11 cellular contexts compared by ENCODE assay signal in the genomic region with DNA sequence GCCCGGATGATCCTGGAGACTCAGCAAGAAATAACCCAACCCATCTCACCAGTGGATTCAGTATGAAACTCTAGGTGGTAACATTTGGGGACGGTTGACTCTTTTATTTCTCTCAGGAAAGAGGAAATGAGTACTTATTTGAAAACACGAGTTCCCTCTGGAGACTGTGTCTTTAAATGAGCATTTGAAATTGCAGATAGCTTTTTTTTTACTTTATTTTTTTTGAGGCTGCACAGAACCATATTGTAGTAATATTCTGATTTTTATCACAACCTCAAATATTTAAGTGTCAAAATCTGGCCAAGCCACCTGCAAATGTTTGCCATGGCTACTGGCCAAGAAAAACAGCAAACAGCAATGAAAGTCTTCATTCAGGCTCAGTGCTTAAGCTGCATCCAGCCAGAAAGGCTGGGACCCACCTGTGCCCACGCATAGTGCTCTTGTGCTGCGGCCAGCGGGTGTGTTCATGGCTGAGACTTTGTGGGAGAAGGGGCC.
DNase-seq lines count a peak whose midpoint lies in the region; ATAC-seq, FAIRE-seq and TF ChIP-seq lines count a peak whose summit lies in the region.
"Had no signal": no experiment of that assay in that cellular context is flagged by ENCODE, and none has a peak within 500 bp of the region (broad histone marks: within the 10 kb centered on the region; RNA-seq: fewer than 3 reads in every experiment).

No MANE protein-coding gene starts in this region.

- H2AK5ac ChIP-seq in mesendoderm (ENCODE audit: low read length) = no peak overlapping the region

- intact Hi-C loops in GM12878 (cut with micrococcal nuclease; ENCODE audit: unreplicated experiment) = loop anchor here (1.0 kb wide), 4 partner anchors 48 to 160 kb away; no protein-coding TSS in a partner anchor
- intact Hi-C loops in tibial artery (cut with DNase I; ENCODE audit: low total_unique reads) = no loop called here

- H3K9me3 ChIP-seq in GM12878 (replicated peaks; ENCODE audit: control insufficient read depth, insufficient read depth, low read length) = no peaks in the 10 kb centered on the region; the same call in 2 of the 3 replicates
- no peaks in the 10 kb centered on the region for H3K9me3 ChIP-seq in tibial artery
- H3K9me3 ChIP-seq: ovary had no signal

- FAIRE-seq in GM12878 (lab: Jason Lieb, UNC) = no peak

- H2BK5ac ChIP-seq in mesendoderm (ENCODE audit: low read length) = no peak overlapping the region

- H4K20me1 ChIP-seq in GM12878 (ENCODE audit: control insufficient read depth, insufficient read depth) = no peaks in the 10 kb centered on the region

- TF ChIP-seq CTCF in GM12878 (IDR thresholded peaks at IDR 0.05 in 2 of 3, conservative IDR thresholded peaks at IDR 0.05 in 1 of 3; ENCODE audit: control insufficient read depth in 2 of 3, extremely low read depth in 1 of 3, insufficient read depth in 1 of 3, low read depth in 3 of 3, low read length in 3 of 3) = no peak
- TF ChIP-seq CTCF in tibial artery (IDR thresholded peaks at IDR 0.05) = no peak

- RAD21 ChIA-PET in GM12878 (lab: Charles Lee; ENCODE audit: unreplicated experiment) = interaction anchor here (0.9 to 10.4 kb wide), 14 partner anchors 19 to 241 kb away, joined by 3 to 192 read pairs (median 12); a partner anchor contains a TSS

- TF ChIP-seq EP300 in GM12878 (IDR thresholded peaks at IDR 0.05; ENCODE audit: borderline replicate concordance in 1 of 2, control insufficient read depth in 1 of 2, low read depth in 2 of 2, low read length in 2 of 2) = peak in 1 of 2 experiments; percentile 9; a peak in 2 of 4 replicates

- CTCF ChIA-PET in GM12878 (lab: Yijun Ruan, JAX) = interaction anchor here (0.9 to 4.3 kb wide), 8 partner anchors 25 to 161 kb away, joined by 3 to 22 read pairs (median 4); a partner anchor contains a TSS

- POLR2A ChIA-PET in GM12878 (lab: Charles Lee) = interaction anchor here (0.6 to 9.5 kb wide), 14 partner anchors 19 to 162 kb away, joined by 3 to 88 read pairs (median 4); a partner anchor contains a TSS

- H3K79me2 ChIP-seq in GM12878 (ENCODE audit: control insufficient read depth, insufficient read depth, low read length) (peaks cover 12% of the 10 kb centered on the region), mesendoderm (ENCODE audit: control insufficient read depth, insufficient read depth, low read length) (no peaks in the 10 kb centered on the region)

- H4K5ac ChIP-seq in mesendoderm (ENCODE audit: low read length) = no peak overlapping the region

- TSS peak; percentile 7 for BruUV-seq in GM12878 (replicated peaks; lab: Mats Ljungman, UMichigan)

- H2AFZ ChIP-seq in GM12878 (ENCODE audit: control insufficient read depth, low read depth, low read length) = no peak overlapping the region

- H2BK120ac ChIP-seq in mesendoderm (ENCODE audit: low read depth, low read length) = no peak overlapping the region

- in situ Hi-C loops in GM12878 (cut with MboI) = no loop called here

- H3K36me3 ChIP-seq in GM12878 (ENCODE audit: control insufficient read depth in 2 of 2, insufficient read depth in 2 of 2, low read length in 1 of 2) (no peaks in the 10 kb centered on the region; a peak in 1 of 4 replicates), mesendoderm (ENCODE audit: control insufficient read depth, insufficient read depth, low read length) (no peaks in the 10 kb centered on the region), tibial artery (no peaks in the 10 kb centered on the region)
- H3K36me3 ChIP-seq: ovary had no signal

- H3K79me1 ChIP-seq in mesendoderm (ENCODE audit: low read length) = no peaks in the 10 kb centered on the region

- H3K4me3 ChIP-seq in GM08714 (ENCODE audit: low read length) (peak overlapping the region; percentile 43), GM12878 (no peak overlapping the region), mesendoderm (ENCODE audit: low read length) (no peak overlapping the region), tibial artery (no peak overlapping the region)
- H3K4me3 ChIP-seq: ovary had no signal

- H3K23ac ChIP-seq in mesendoderm (ENCODE audit: low read length) = no peak overlapping the region

- H3K18ac ChIP-seq in mesendoderm (ENCODE audit: low read length) = no peak overlapping the region

- no peak overlapping the region for H3K4ac ChIP-seq in mesendoderm (ENCODE audit: low read depth, low read length)

- H3K27ac ChIP-seq in GM12878 (ENCODE audit: control insufficient read depth, insufficient read depth) (peak overlapping the region; percentile 29), mesendoderm (ENCODE audit: low read depth, low read length) (no peak overlapping the region), tibial artery (no peak overlapping the region)
- H3K27ac ChIP-seq: ovary had no signal

- no peak overlapping the region for H2BK15ac ChIP-seq in mesendoderm (replicated peaks; ENCODE audit: low read depth)

- H3K9ac ChIP-seq in GM12878 (ENCODE audit: control insufficient read depth, insufficient read depth, low read length) (no peak overlapping the region), mesendoderm (ENCODE audit: low read length) (no peak overlapping the region)

- H3K4me2 ChIP-seq in GM12878 (ENCODE audit: control insufficient read depth, insufficient read depth) (no peak overlapping the region), mesendoderm (ENCODE audit: low read length) (no peak overlapping the region)

- ATAC-seq in GM12878 (peak; percentile 40), GM21423 (IDR thresholded peaks at IDR 0.05; ENCODE audit: unreplicated experiment) (no peak)
- ATAC-seq: effector memory CD8-positive, alpha-beta T cell had no signal

- no peak; the same call in 1 of the 2 replicates for TF ChIP-seq POLR2A in GM12878 (IDR thresholded peaks at IDR 0.05; ENCODE audit: low read depth, low read length)

- WGBS in GM12878 (ENCODE audit: insufficient coverage, insufficient replicate concordance, low lambda C conversion rate, missing lambda C conversion rate) = 5% methylated on average over 6 of the region's 6 CpGs
- no CpG with 5 or more reads among the region's 6 CpGs for WGBS in mesendoderm (ENCODE audit: extremely low coverage, insufficient coverage, low lambda C conversion rate)

- no peak overlapping the region for H4K8ac ChIP-seq in mesendoderm (ENCODE audit: low read depth, low read length)

- H3K56ac ChIP-seq in mesendoderm (ENCODE audit: low read length) = no peak overlapping the region

- H3K4me1 ChIP-seq in GM12878 (ENCODE audit: control insufficient read depth, insufficient read depth, low read length) = peaks cover 23% of the 10 kb centered on the region
- peaks cover 3% of the 10 kb centered on the region for H3K4me1 ChIP-seq in mesendoderm (ENCODE audit: control insufficient read depth, low read depth, low read length)
- H3K4me1 ChIP-seq in tibial artery = peaks cover 0 to 9% (median 3%) of the 10 kb centered on the region in 4 donors

- DNase-seq in NCI-H1694 treated with DMSO at 0.1 percent for 48 hours (lab: John Stamatoyannopoulos, UW) = peak; percentile 67
- DNase-seq in GM12878 (ENCODE audit: low read depth, low spot score) = no peak
- peak; percentile 40 for DNase-seq in myocyte (ENCODE audit: low read depth)
- DNase-seq in mesendoderm = no peak
- no peak for DNase-seq in globus pallidus (ENCODE audit: low spot score)
- no peak for DNase-seq in tibial artery
- DNase-seq: activated CD4-positive, alpha-beta T cell treated with anti-CD3 and anti-CD28 coated beads, Interleukin-2, amount 50 U/mL, for 1 hour; effector memory CD8-positive, alpha-beta T cell; ovary had no signal

- SMC1A ChIA-PET in GM12878 (lab: Charles Lee; ENCODE audit: uncharacterized antibody, unreplicated experiment) = interaction anchor here (1.0 to 13.6 kb wide), 28 partner anchors 8 to 252 kb away, joined by 3 to 177 read pairs (median 5); a partner anchor contains a TSS

- no peak for TF ChIP-seq RAD21 in GM12878 (IDR thresholded peaks at IDR 0.05; ENCODE audit: insufficient read depth, low read depth, low read length)

- H3K27me3 ChIP-seq in GM12878 (replicated peaks in 1 of 2; ENCODE audit: control insufficient read depth in 2 of 2, insufficient read depth in 2 of 2, low read length in 1 of 2) = no peaks in the 10 kb centered on the region
- H3K27me3 ChIP-seq in mesendoderm (ENCODE audit: insufficient read depth, low read length, poor library complexity) = no peaks in the 10 kb centered on the region
- no peaks in the 10 kb centered on the region for H3K27me3 ChIP-seq in tibial artery
- H3K27me3 ChIP-seq: ovary had no signal

TF ChIP-seq in GM12878, 131 proteins besides CTCF, POLR2A, EP300 and RAD21 (continues in another document):
- TF ChIP-seq POLR2AphosphoS5 (IDR thresholded peaks at IDR 0.05; ENCODE audit: low read length) (0 out of 2 replicates have a peak, but pooled peaks have one; percentile 8), ZSCAN29 (IDR thresholded peaks at IDR 0.05) (no peak), TCF12 (IDR thresholded peaks at IDR 0.05; ENCODE audit: low read depth, low read length) (peak; percentile 41; the same call in 1 of the 2 replicates), EGR1 (IDR thresholded peaks at IDR 0.05; ENCODE audit: borderline replicate concordance in 1 of 2, low read depth in 2 of 2, low read length in 2 of 2) (peak in 1 of 2 experiments; percentile 75; a peak in 2 of 3 replicates), MTA2 (IDR thresholded peaks at IDR 0.05; ENCODE audit: low read depth) (peak; percentile 14), MEF2A (IDR thresholded peaks at IDR 0.05; ENCODE audit: insufficient read depth, low read depth, low read length) (0 out of 2 replicates have a peak, but pooled peaks have one; percentile 26), HCFC1 (IDR thresholded peaks at IDR 0.05; ENCODE audit: low read length) (no peak), SMAD1 (IDR thresholded peaks at IDR 0.05; ENCODE audit: low read depth, partially characterized antibody) (peak; percentile 42)
- TF ChIP-seq, protein P1, sequence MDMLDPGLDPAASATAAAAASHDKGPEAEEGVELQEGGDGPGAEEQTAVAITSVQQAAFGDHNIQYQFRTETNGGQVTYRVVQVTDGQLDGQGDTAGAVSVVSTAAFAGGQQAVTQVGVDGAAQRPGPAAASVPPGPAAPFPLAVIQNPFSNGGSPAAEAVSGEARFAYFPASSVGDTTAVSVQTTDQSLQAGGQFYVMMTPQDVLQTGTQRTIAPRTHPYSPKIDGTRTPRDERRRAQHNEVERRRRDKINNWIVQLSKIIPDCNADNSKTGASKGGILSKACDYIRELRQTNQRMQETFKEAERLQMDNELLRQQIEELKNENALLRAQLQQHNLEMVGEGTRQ (IDR thresholded peaks at IDR 0.05; ENCODE audit: borderline replicate concordance, low read depth, low read length) = no peak

Comparison
In these comparisons a context has a peak if more than half of its experiments do, and no peak if none do; other contexts are left out.
1. DNase-seq: peak in NCI-H1694 treated with DMSO at 0.1 percent for 48 hours (single experiment) and myocyte (single experiment); none in GM12878 (single experiment), mesendoderm (single experiment), globus pallidus (single experiment) and tibial artery (0 of 2).